Comparison of ENCODE assay signal across 26 cellular contexts in the genomic region with DNA sequence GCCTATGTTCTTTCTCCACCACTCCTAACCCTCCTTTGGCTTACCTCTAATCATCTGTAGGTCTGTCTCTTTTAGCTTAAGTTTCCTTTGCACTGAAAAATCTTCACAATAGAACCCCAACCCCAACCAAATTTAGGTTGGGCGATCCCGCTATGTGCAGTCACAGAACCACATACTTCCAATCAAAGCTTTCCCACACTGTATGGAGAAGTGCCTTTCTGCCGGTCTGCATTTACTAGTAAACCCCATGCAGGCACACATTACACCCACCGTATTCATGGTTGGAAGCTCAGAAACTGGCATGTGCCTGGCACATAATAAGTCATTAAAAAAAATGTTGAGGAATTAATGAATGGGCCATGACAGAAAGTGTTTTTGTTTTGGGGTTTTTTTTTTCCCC.
DNase-seq lines count a peak whose midpoint lies in the region; ATAC-seq and TF ChIP-seq lines count a peak whose summit lies in the region.
"Had no signal": no experiment of that assay in that cellular context is flagged by ENCODE, and none has a peak within 500 bp of the region (broad histone marks: within the 10 kb centered on the region; RNA-seq: fewer than 3 reads in every experiment).

No MANE protein-coding gene starts in this region.

- CTCF ChIA-PET in activated CD4-positive, alpha-beta T cell treated with anti-CD3 and anti-CD28 coated beads for 36 hours (lab: Charles Lee): interaction anchor here (0.7 to 1.2 kb wide), 3 partner anchors 13 to 49 kb away, joined by 3 to 4 read pairs (median 3); no protein-coding TSS in a partner anchor

- H3K27me3 Mint-ChIP-seq in activated CD4-positive, alpha-beta T cell treated with anti-CD3 and anti-CD28 coated beads for 36 hours: no peaks in the 10 kb centered on the region
- no peaks in the 10 kb centered on the region for H3K27me3 Mint-ChIP-seq in memory B cell

- H3K27ac Mint-ChIP-seq in activated CD4-positive, alpha-beta T cell treated with anti-CD3 and anti-CD28 coated beads for 36 hours: peak overlapping the region; percentile 11
- H3K27ac Mint-ChIP-seq in memory B cell: peak overlapping the region; percentile 9
- H3K27ac Mint-ChIP-seq: CD14-positive monocyte had no signal

- H3K9me3 Mint-ChIP-seq in activated CD4-positive, alpha-beta T cell treated with anti-CD3 and anti-CD28 coated beads for 36 hours (ENCODE audit: low read depth): peaks cover 18% of the 10 kb centered on the region
- H3K9me3 Mint-ChIP-seq in memory B cell: peaks cover 12% of the 10 kb centered on the region

- H3K79me2 ChIP-seq in DOHH2 (ENCODE audit: control insufficient read depth, low read length) (peaks cover 81% of the 10 kb centered on the region), OCI-LY1 (ENCODE audit: insufficient read depth, low read length) (0 out of 2 replicates have a peak, but pooled peaks cover 12% of the 10 kb centered on the region)

- TF ChIP-seq CTCF in DOHH2 (IDR thresholded peaks at IDR 0.05; ENCODE audit: low read depth, low read length, poor library complexity, severe bottlenecking): no peak
- no peak for TF ChIP-seq CTCF in OCI-LY1 (IDR thresholded peaks at IDR 0.05; ENCODE audit: low read length)

- H4K20me1 ChIP-seq in DOHH2 (ENCODE audit: control insufficient read depth, insufficient read depth, low read depth, low read length) (no peaks in the 10 kb centered on the region), OCI-LY1 (ENCODE audit: insufficient read depth, low read length) (no peaks in the 10 kb centered on the region)

- no peak overlapping the region for H2AFZ ChIP-seq in OCI-LY1 (ENCODE audit: low read length)

- H3K9me3 ChIP-seq in DOHH2 (ENCODE audit: control insufficient read depth, insufficient read depth, low read length) (no peaks in the 10 kb centered on the region), OCI-LY1 (ENCODE audit: low read length) (no peaks in the 10 kb centered on the region)
- H3K9me3 ChIP-seq: BE2C, MG63, Peyer's patch had no signal

- H3K4me3 Mint-ChIP-seq in activated CD4-positive, alpha-beta T cell treated with anti-CD3 and anti-CD28 coated beads for 36 hours: no peak overlapping the region
- H3K4me3 Mint-ChIP-seq in memory B cell: peak overlapping the region; percentile 0
- H3K4me3 Mint-ChIP-seq: CD14-positive monocyte had no signal

- H3K4me3 ChIP-seq in DOHH2 (ENCODE audit: low read length) (peak overlapping the region; percentile 79), OCI-LY1 (ENCODE audit: low read depth, low read length, poor library complexity, severe bottlenecking) (peak overlapping the region; percentile 40)
- H3K4me3 ChIP-seq: MG63, Peyer's patch, SK-N-MC had no signal

- POLR2A ChIA-PET in activated CD4-positive, alpha-beta T cell treated with anti-CD3 and anti-CD28 coated beads for 36 hours (lab: Charles Lee): no interaction called here

- intact Hi-C loops in activated CD4-positive, alpha-beta T cell treated with anti-CD3 and anti-CD28 coated beads for 36 hours (cut with DNase I, micrococcal nuclease): no loop called here
- intact Hi-C loops in left ventricle myocardium superior (cut with micrococcal nuclease): no loop called here

- peaks cover 98% of the 10 kb centered on the region for H3K4me1 ChIP-seq in DOHH2 (ENCODE audit: control insufficient read depth, low read length)
- peaks cover 64% of the 10 kb centered on the region for H3K4me1 ChIP-seq in OCI-LY1 (ENCODE audit: insufficient read depth, low read length, severe bottlenecking)
- H3K4me1 ChIP-seq: BE2C, Peyer's patch had no signal

- H3K36me3 Mint-ChIP-seq in activated CD4-positive, alpha-beta T cell treated with anti-CD3 and anti-CD28 coated beads for 36 hours (ENCODE audit: low read depth): peaks cover 27% of the 10 kb centered on the region
- peaks cover 30% of the 10 kb centered on the region for H3K36me3 Mint-ChIP-seq in memory B cell
- H3K36me3 Mint-ChIP-seq: CD14-positive monocyte had no signal

- peak overlapping the region; percentile 99 for H3K27ac ChIP-seq in DOHH2 (ENCODE audit: low read depth, low read length)
- H3K27ac ChIP-seq in OCI-LY1 (ENCODE audit: low read depth, low read length, poor library complexity, severe bottlenecking): peak overlapping the region; percentile 92
- H3K27ac ChIP-seq: 22Rv1, Peyer's patch, SK-N-MC had no signal

- H3K9me2 ChIP-seq in DOHH2 (replicated peaks; ENCODE audit: control insufficient read depth, low read length) (no peaks in the 10 kb centered on the region), OCI-LY1 (ENCODE audit: low read depth, low read length) (no peaks in the 10 kb centered on the region)

- peaks cover 52% of the 10 kb centered on the region for H3K4me1 Mint-ChIP-seq in activated CD4-positive, alpha-beta T cell treated with anti-CD3 and anti-CD28 coated beads for 36 hours
- peaks cover 32% of the 10 kb centered on the region for H3K4me1 Mint-ChIP-seq in memory B cell
- H3K4me1 Mint-ChIP-seq: CD14-positive monocyte had no signal

- ATAC-seq in activated CD4-positive, alpha-beta T cell treated with anti-CD3 and anti-CD28 coated beads for 36 hours: no peak
- no peak for ATAC-seq in memory B cell (ENCODE audit: low read depth)
- no peak for ATAC-seq in left ventricle myocardium superior
- ATAC-seq in HG02840 (IDR thresholded peaks at IDR 0.05; ENCODE audit: low FRiP score, unreplicated experiment): no peak

- H3F3A ChIP-seq in DOHH2 (ENCODE audit: control insufficient read depth, insufficient read depth) (peaks cover 30% of the 10 kb centered on the region), OCI-LY1 (ENCODE audit: insufficient read depth, low read length) (no peaks in the 10 kb centered on the region)

- peak overlapping the region; percentile 91 for H3K4me2 ChIP-seq in DOHH2 (ENCODE audit: low read length)
- peak overlapping the region; percentile 67 for H3K4me2 ChIP-seq in OCI-LY1 (ENCODE audit: low read length)

- H3K27me3 ChIP-seq in DOHH2 (ENCODE audit: control insufficient read depth, low read length): no peaks in the 10 kb centered on the region
- H3K27me3 ChIP-seq in OCI-LY1 (ENCODE audit: insufficient read depth, low read length): no peaks in the 10 kb centered on the region
- H3K27me3 ChIP-seq: BE2C, MG63, Peyer's patch had no signal

- H3K9ac ChIP-seq in OCI-LY1 (ENCODE audit: low read length): peak overlapping the region; percentile 34; the same call in 1 of the 2 replicates

- DNase-seq in activated CD4-positive, alpha-beta T cell treated with anti-CD3 and anti-CD28 coated beads for 36 hours: no peak
- no peak for DNase-seq in activated CD4-positive, alpha-beta T cell treated with anti-CD3 and anti-CD28 coated beads, Interleukin-2, amount 50 U/mL, for 4 hours
- DNase-seq in memory B cell (ENCODE audit: low spot score in 2 of 2) (no peak), left ventricle myocardium superior (no peak)
- DNase-seq in activated effector memory CD4-positive, alpha-beta T cell treated with Interleukin-2 at 50 U/mL for 16 hours: no peak
- DNase-seq: BE2C, Calu3, DMS153, DND-41, H7, KBM-7, MG63, NCI-H1048, NCI-H1417, NCI-H1694 treated with DMSO at 0.1 percent for 48 hours, NCI-H2081, NCI-H2227 treated with DMSO at 0.1 percent for 48 hours, NCI-H526 treated with DMSO at 0.1 percent for 48 hours, Peyer's patch, SIG-M5 had no signal

- H3K36me3 ChIP-seq in DOHH2 (ENCODE audit: control insufficient read depth, low read length): peaks cover 42% of the 10 kb centered on the region
- H3K36me3 ChIP-seq in OCI-LY1 (ENCODE audit: insufficient read depth, low read length): peaks cover 14% of the 10 kb centered on the region; the same call in 1 of the 2 replicates
- H3K36me3 ChIP-seq: BE2C, MG63, Peyer's patch had no signal
